9 cellular contexts compared by ENCODE assay signal in the genomic region with DNA sequence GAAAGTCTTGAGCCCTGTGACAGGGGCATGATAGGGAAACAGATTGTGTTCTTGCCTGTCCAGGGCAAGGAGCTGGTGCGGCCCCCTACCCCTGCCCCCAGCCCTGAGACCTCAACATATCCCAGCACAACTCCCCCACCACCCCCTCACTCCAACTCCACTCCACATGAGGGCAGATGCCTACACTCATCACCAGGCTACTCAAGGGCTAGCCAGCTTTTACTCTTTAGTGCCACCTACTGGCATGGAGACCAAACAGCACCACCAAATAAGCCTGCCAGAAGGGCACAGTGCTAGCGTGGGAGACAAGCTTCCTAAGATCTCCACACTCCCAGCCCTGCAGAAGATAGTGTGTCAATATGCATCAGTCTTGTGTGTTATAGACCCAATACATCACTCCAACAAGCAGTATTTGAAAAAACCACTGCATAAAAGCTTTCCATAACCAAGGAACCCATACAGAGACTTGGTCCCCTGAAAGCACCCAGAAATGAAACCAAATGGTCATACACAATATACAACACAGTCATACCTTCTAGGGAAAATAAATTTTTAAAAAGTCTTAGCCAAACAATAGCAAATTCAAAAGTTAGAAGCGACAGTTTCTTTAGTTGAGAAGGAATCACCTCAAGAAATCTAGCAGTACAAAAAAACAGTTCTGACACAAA.
DNase-seq lines count a peak whose midpoint lies in the region; ATAC-seq and TF ChIP-seq lines count a peak whose summit lies in the region.
"Had no signal": no experiment of that assay in that cellular context is flagged by ENCODE, and none has a peak within 500 bp of the region (broad histone marks: within the 10 kb centered on the region; RNA-seq: fewer than 3 reads in every experiment).

No MANE protein-coding gene starts in this region.

- no peak overlapping the region for H3K27ac Mint-ChIP-seq in neural progenitor cell

- H3K27me3 ChIP-seq in neural progenitor cell, result peaks cover 5% of the 10 kb centered on the region
- H3K27me3 ChIP-seq: BLaER1 had no signal

- no peak overlapping the region for H3K4me2 ChIP-seq in neural progenitor cell
- H3K4me2 ChIP-seq: BLaER1 had no signal

- no peaks in the 10 kb centered on the region for H3K36me3 Mint-ChIP-seq in neural progenitor cell

- H3K4me3 Mint-ChIP-seq in neural progenitor cell, result no peak overlapping the region

- H3K27ac ChIP-seq in neural progenitor cell, result no peak overlapping the region
- H3K27ac ChIP-seq: BLaER1 had no signal

- H3K4me3 ChIP-seq in epithelial cell of esophagus (ENCODE audit: low read length) (no peak overlapping the region), neural progenitor cell (no peak overlapping the region)
- H3K4me3 ChIP-seq: BLaER1 had no signal

- TF ChIP-seq CTCF in epithelial cell of esophagus (IDR thresholded peaks at IDR 0.05; ENCODE audit: insufficient read depth, low read depth, low read length, missing control alignments) (peak; percentile 61), neural progenitor cell (IDR thresholded peaks at IDR 0.05) (peak; percentile 71)

- H2AFZ ChIP-seq in neural progenitor cell (replicated peaks), result no peak overlapping the region

- H3K4me1 ChIP-seq in neural progenitor cell, result no peaks in the 10 kb centered on the region
- H3K4me1 ChIP-seq: BLaER1 had no signal

- H4K20me1 ChIP-seq in neural progenitor cell (ENCODE audit: low read depth), result no peaks in the 10 kb centered on the region
- H4K20me1 ChIP-seq: BLaER1 had no signal

- H3K4me1 Mint-ChIP-seq in neural progenitor cell, result no peaks in the 10 kb centered on the region

- peaks cover 19% of the 10 kb centered on the region for H3K9me3 Mint-ChIP-seq in neural progenitor cell

- POLR2A ChIA-PET in HEK293T (lab: Yijun Ruan, JAX), result no interaction called here

- no peaks in the 10 kb centered on the region for H3K27me3 Mint-ChIP-seq in neural progenitor cell (ENCODE audit: insufficient read depth, low read depth)

- no peaks in the 10 kb centered on the region for H3K9me3 ChIP-seq in neural progenitor cell (ENCODE audit: low read depth)

- CTCF ChIA-PET in HEK293T (lab: Yijun Ruan, JAX), result interaction anchor here (0.8 to 1.3 kb wide), 5 partner anchors 15 to 270 kb away, joined by 3 to 7 read pairs (median 3); no protein-coding TSS in a partner anchor

- no peak for ATAC-seq in HG02840 (IDR thresholded peaks at IDR 0.05; ENCODE audit: low FRiP score, unreplicated experiment)

- no peak overlapping the region for H3K9ac ChIP-seq in neural progenitor cell
- H3K9ac ChIP-seq: BLaER1 had no signal

- H3F3A ChIP-seq in neural progenitor cell (ENCODE audit: low read depth), result no peaks in the 10 kb centered on the region

- H3K79me2 ChIP-seq in neural progenitor cell (ENCODE audit: low read depth), result no peaks in the 10 kb centered on the region

- no peaks in the 10 kb centered on the region for H3K36me3 ChIP-seq in neural progenitor cell
- H3K36me3 ChIP-seq: BLaER1 had no signal

- DNase-seq in NCI-H1417 (lab: John Stamatoyannopoulos, UW), result peak in 2 of 3 experiments; percentile 33 to 52
- no peak for DNase-seq in NCI-H1417 treated with DMSO at 0.1 percent for 48 hours (lab: John Stamatoyannopoulos, UW)
- peak; percentile 59 for DNase-seq in HEK293T (ENCODE audit: extremely low spot score)
- DNase-seq in NAMALWA (ENCODE audit: low spot score), result peak; percentile 65
- DNase-seq in activated CD4-positive, alpha-beta T cell treated with anti-CD3 and anti-CD28 coated beads, Interleukin-2, amount 50 U/mL, for 4 hours, result peak; percentile 47 to 50
- peak; percentile 42 for DNase-seq in epithelial cell of esophagus (ENCODE audit: low read depth)
- peak; percentile 36 for DNase-seq in neural progenitor cell (ENCODE audit: low spot score)

TF ChIP-seq in HEK293T, 16 proteins besides CTCF, POLR2A, EP300 and RAD21:
- TF ChIP-seq NFRKB (IDR thresholded peaks at IDR 0.05), result no peak
- TF ChIP-seq CTBP1 (IDR thresholded peaks at IDR 0.05; ENCODE audit: borderline replicate concordance), result no peak
- no peak for TF ChIP-seq ELF4 (IDR thresholded peaks at IDR 0.05)
- TF ChIP-seq SP1 (IDR thresholded peaks at IDR 0.05), result no peak
- TF ChIP-seq LEF1 (IDR thresholded peaks at IDR 0.05; ENCODE audit: borderline replicate concordance), result no peak
- TF ChIP-seq L3MBTL2 (conservative IDR thresholded peaks at IDR 0.05), result no peak
- TF ChIP-seq ARNT (IDR thresholded peaks at IDR 0.05), result no peak
- TF ChIP-seq HDGF (IDR thresholded peaks at IDR 0.05; ENCODE audit: borderline replicate concordance), result no peak
- no peak for TF ChIP-seq FOXA1 (IDR thresholded peaks at IDR 0.05)
